ENCODE assay signal across 23 cellular contexts in the genomic region with DNA sequence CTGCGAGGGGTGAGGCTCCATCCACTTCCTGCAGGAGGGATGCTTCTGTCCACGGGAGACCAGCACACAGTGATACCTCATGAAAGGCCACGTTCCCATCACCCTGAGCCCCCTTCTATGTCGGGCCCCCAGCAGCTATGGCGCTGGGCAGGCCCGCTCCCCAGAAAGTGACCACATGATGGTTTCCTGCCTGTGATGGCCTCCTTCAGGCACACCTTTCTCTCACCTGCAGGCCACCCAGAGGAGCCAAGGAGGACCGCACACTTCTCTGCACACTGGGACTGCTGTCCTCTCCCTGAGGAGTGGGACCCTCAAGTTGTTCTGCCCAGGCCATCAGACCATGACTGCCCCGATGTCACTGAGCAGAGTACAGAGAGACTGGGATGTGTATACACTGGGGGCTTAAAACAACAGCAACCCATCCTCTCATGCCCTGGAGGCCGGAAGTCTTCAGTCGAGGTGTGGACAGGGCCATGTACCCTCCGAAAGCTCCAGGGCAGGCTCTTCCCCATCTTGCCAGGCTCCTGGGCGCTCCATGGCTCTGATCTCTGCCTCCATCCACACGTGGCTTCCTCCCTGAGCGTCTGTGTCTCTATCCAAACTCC.
"Had no signal": no experiment of that assay in that cellular context is flagged by ENCODE, and none has a peak within 500 bp of the region (broad histone marks: within the 10 kb centered on the region; RNA-seq: fewer than 3 reads in every experiment).

No MANE protein-coding gene starts in this region.

- H3K4me1 ChIP-seq: esophagus squamous epithelium, left lung, lower lobe of right lung had no signal

- H3K27ac ChIP-seq: coronary artery, esophagus squamous epithelium, gastrocnemius medialis, heart right ventricle, left lung, lower lobe of right lung had no signal

- H3K27me3 ChIP-seq: gastrocnemius medialis had no signal

- H3K4me3 ChIP-seq: coronary artery, dorsolateral prefrontal cortex, esophagus squamous epithelium, gastrocnemius medialis, heart right ventricle, left lung, lower lobe of right lung had no signal

- ATAC-seq: gastrocnemius medialis, heart right ventricle, left cardiac atrium, left lung, left ventricle myocardium superior, lower lobe of right lung had no signal

- H3K9me3 ChIP-seq: esophagus squamous epithelium, gastrocnemius medialis, heart right ventricle, left lung, lower lobe of right lung had no signal

- H3K36me3 ChIP-seq: esophagus squamous epithelium, gastrocnemius medialis, heart right ventricle, left lung, lower lobe of right lung had no signal

- FAIRE-seq: colon, endothelial cell of umbilical vein, islet of Langerhans, keratinocyte had no signal

- DNase-seq: dermis blood vessel endothelial cell; effector CD4-positive, alpha-beta T cell; effector memory CD4-positive, alpha-beta T cell; esophagus squamous epithelium; foreskin fibroblast; foreskin melanocyte; gastrocnemius medialis; glutamatergic neuron; head of caudate nucleus; heart right ventricle; hippocampal formation; left cardiac atrium; left lung; left ventricle myocardium superior; lower lobe of right lung; mesendoderm; midbrain had no signal
